Comparison of ENCODE assay signal across 14 cellular contexts in the genomic region with DNA sequence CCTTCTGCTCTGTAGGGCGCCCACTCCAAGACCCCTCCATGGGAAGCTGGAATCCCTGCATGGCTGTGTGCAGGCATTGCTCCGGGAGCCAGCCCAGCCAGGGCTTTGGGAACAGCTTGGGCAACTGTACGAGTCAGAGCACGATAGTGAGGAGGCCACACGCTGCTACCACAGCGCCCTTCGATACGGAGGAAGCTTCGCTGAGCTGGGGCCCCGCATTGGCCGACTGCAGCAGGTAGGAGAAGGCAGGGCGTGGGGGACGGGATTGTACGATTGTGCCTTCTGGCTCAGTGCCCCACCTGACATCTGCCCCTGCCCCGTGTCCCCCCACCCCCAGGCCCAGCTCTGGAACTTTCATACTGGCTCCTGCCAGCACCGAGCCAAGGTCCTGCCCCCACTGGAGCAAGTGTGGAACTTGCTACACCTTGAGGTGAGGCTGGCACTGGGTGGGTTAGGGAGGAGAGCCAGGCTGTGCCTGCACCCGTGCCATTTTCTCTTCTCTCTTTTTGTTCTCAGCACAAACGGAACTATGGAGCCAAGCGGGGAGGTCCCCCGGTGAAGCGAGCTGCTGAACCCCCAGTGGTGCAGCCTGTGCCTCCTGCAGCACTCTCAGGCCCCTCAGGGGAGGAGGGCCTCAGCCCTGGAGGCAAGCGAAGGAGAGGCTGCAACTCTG. TPM values are rescaled to one million over a fixed set of nuclear protein-coding genes. Genes with fewer than 3 reads are reported as not detected.
DNase-seq lines count a peak whose midpoint lies in the region; ATAC-seq and TF ChIP-seq lines count a peak whose summit lies in the region.
"Had no signal": no experiment of that assay in that cellular context is flagged by ENCODE, and none has a peak within 500 bp of the region (broad histone marks: within the 10 kb centered on the region; RNA-seq: fewer than 3 reads in every experiment).

No MANE protein-coding gene starts in this region.

- H4K8ac ChIP-seq in trophoblast cell (ENCODE audit: low read depth, low read length), result no peak overlapping the region

- H3K27ac Mint-ChIP-seq in activated CD4-positive, alpha-beta T cell treated with anti-CD3 and anti-CD28 coated beads, Interleukin-2, amount 10 ng/mL, durations not matched to agents 7 days and 5 days, result peak overlapping the region; percentile 25
- peak overlapping the region; percentile 100 for H3K27ac Mint-ChIP-seq in central memory CD8-positive, alpha-beta T cell (ENCODE audit: low read depth)

- H3K23ac ChIP-seq in trophoblast cell (ENCODE audit: low read length), result no peak overlapping the region

- no peak overlapping the region for H2BK120ac ChIP-seq in trophoblast cell (ENCODE audit: insufficient read depth, low read length, poor library complexity)

- H3K9me3 ChIP-seq in RWPE2 (ENCODE audit: severe bottlenecking) (no peaks in the 10 kb centered on the region), trophoblast cell (ENCODE audit: insufficient read depth, low read depth, low read length) (peaks cover 3% of the 10 kb centered on the region)
- H3K9me3 ChIP-seq: tibial nerve had no signal

- H3K9me3 Mint-ChIP-seq in activated CD4-positive, alpha-beta T cell treated with anti-CD3 and anti-CD28 coated beads, Interleukin-2, amount 10 ng/mL, durations not matched to agents 7 days and 5 days, result no peaks in the 10 kb centered on the region
- H3K9me3 Mint-ChIP-seq in central memory CD8-positive, alpha-beta T cell, result no peaks in the 10 kb centered on the region

- H3K4me1 ChIP-seq in RWPE2 (ENCODE audit: insufficient read depth, poor library complexity, severe bottlenecking), result peaks cover under 1% of the 10 kb centered on the region
- peaks cover 8 to 9% of the 10 kb centered on the region in 2 experiments for H3K4me1 ChIP-seq in trophoblast cell (ENCODE audit: control insufficient read depth in 1 of 2, insufficient read depth in 2 of 2, low read length in 2 of 2)

- POLR2A ChIA-PET in activated CD4-positive, alpha-beta T cell treated with anti-CD3 and anti-CD28 coated beads, Interleukin-2, amount 10 ng/mL, durations not matched to agents 7 days and 5 days (lab: Charles Lee), result no interaction called here

- WGBS in trophoblast cell (ENCODE audit: extremely low coverage, insufficient coverage, insufficient read length), result no CpG with 5 or more reads among the region's 22 CpGs

- H3K79me2 ChIP-seq in trophoblast cell (ENCODE audit: control insufficient read depth, insufficient read depth, low read length, poor library complexity), result peaks cover 28% of the 10 kb centered on the region

- no peaks in the 10 kb centered on the region for H3K27me3 ChIP-seq in RWPE2 (ENCODE audit: insufficient read depth, poor library complexity, severe bottlenecking)
- no peaks in the 10 kb centered on the region for H3K27me3 ChIP-seq in trophoblast cell (ENCODE audit: insufficient read depth, low read length)
- H3K27me3 ChIP-seq: tibial nerve had no signal

- H3K36me3 Mint-ChIP-seq in activated CD4-positive, alpha-beta T cell treated with anti-CD3 and anti-CD28 coated beads, Interleukin-2, amount 10 ng/mL, durations not matched to agents 7 days and 5 days (ENCODE audit: low read depth), result peaks cover 6% of the 10 kb centered on the region
- peaks cover 66% of the 10 kb centered on the region for H3K36me3 Mint-ChIP-seq in central memory CD8-positive, alpha-beta T cell (ENCODE audit: insufficient read depth)

- peaks cover 29% of the 10 kb centered on the region for H3K4me1 Mint-ChIP-seq in activated CD4-positive, alpha-beta T cell treated with anti-CD3 and anti-CD28 coated beads, Interleukin-2, amount 10 ng/mL, durations not matched to agents 7 days and 5 days
- peaks cover 42% of the 10 kb centered on the region for H3K4me1 Mint-ChIP-seq in central memory CD8-positive, alpha-beta T cell

- no peak for TF ChIP-seq CTCF in RWPE2 (IDR thresholded peaks at IDR 0.05; ENCODE audit: poor library complexity, severe bottlenecking)

- H2BK5ac ChIP-seq in trophoblast cell (ENCODE audit: low read depth, low read length, poor library complexity), result no peak overlapping the region

- H3K4me2 ChIP-seq in trophoblast cell (ENCODE audit: low read length), result no peak overlapping the region

- ATAC-seq in RWPE2 (ENCODE audit: low read depth), result no peak
- no peak for ATAC-seq in central memory CD8-positive, alpha-beta T cell (replicated peaks; ENCODE audit: extremely low read depth, poor library complexity, severe bottlenecking)
- ATAC-seq in HG02870 (IDR thresholded peaks at IDR 0.05; ENCODE audit: unreplicated experiment), result no peak
- ATAC-seq in HG03571 (IDR thresholded peaks at IDR 0.05; ENCODE audit: unreplicated experiment), result no peak
- ATAC-seq: HCT116, SK-N-SH treated with all-trans-retinoic acid at 6 μM for 48 hours had no signal

- no peak overlapping the region for H2AK5ac ChIP-seq in trophoblast cell (ENCODE audit: low read length)

- peak overlapping the region; percentile 97 for H3K27ac ChIP-seq in RWPE2 (ENCODE audit: poor library complexity, severe bottlenecking)
- H3K27ac ChIP-seq in trophoblast cell (ENCODE audit: low read depth, low read length), result no peak overlapping the region

- no peak overlapping the region for H3K9ac ChIP-seq in trophoblast cell (ENCODE audit: low read length)

- no peak overlapping the region for H4K12ac ChIP-seq in trophoblast cell (ENCODE audit: low read depth, low read length)

- H3K4me3 ChIP-seq in RWPE2 (ENCODE audit: severe bottlenecking) (no peak overlapping the region), trophoblast cell (ENCODE audit: low read depth, low read length) (no peak overlapping the region)

- no peaks in the 10 kb centered on the region for H3K27me3 Mint-ChIP-seq in activated CD4-positive, alpha-beta T cell treated with anti-CD3 and anti-CD28 coated beads, Interleukin-2, amount 10 ng/mL, durations not matched to agents 7 days and 5 days
- no peaks in the 10 kb centered on the region for H3K27me3 Mint-ChIP-seq in central memory CD8-positive, alpha-beta T cell

- H3K18ac ChIP-seq in trophoblast cell (ENCODE audit: low read length), result peak overlapping the region; percentile 62

- peaks cover 30% of the 10 kb centered on the region for H3K79me1 ChIP-seq in trophoblast cell (ENCODE audit: low read length)

- H2AFZ ChIP-seq in trophoblast cell (ENCODE audit: insufficient read depth, low read length, poor library complexity), result no peak overlapping the region

- DNase-seq in activated CD4-positive, alpha-beta T cell treated with anti-CD3 and anti-CD28 coated beads, Interleukin-2, amount 10 ng/mL, durations not matched to agents 7 days and 5 days, result no peak
- no peak for DNase-seq in activated CD4-positive, alpha-beta T cell treated with anti-CD3 and anti-CD28 coated beads, Interleukin-2, amount 50 U/mL, for 1 hour
- DNase-seq in RWPE2 (ENCODE audit: low spot score), result no peak
- DNase-seq in central memory CD8-positive, alpha-beta T cell (ENCODE audit: low spot score in 2 of 2), result no peak
- no peak for DNase-seq in trophoblast cell
- DNase-seq in erythroblast (lab: John Stamatoyannopoulos, UW), result no peak
- DNase-seq: NCI-H1048, NCI-H2227 treated with DMSO at 0.1 percent for 48 hours had no signal

- H3K4me3 Mint-ChIP-seq in activated CD4-positive, alpha-beta T cell treated with anti-CD3 and anti-CD28 coated beads, Interleukin-2, amount 10 ng/mL, durations not matched to agents 7 days and 5 days, result no peak overlapping the region
- peak overlapping the region; percentile 92 for H3K4me3 Mint-ChIP-seq in central memory CD8-positive, alpha-beta T cell

- no peak overlapping the region for H2BK12ac ChIP-seq in trophoblast cell (ENCODE audit: low read length)

- no peak overlapping the region for H4K91ac ChIP-seq in trophoblast cell (ENCODE audit: low read depth, low read length)

- CTCF ChIA-PET in activated CD4-positive, alpha-beta T cell treated with anti-CD3 and anti-CD28 coated beads, Interleukin-2, amount 10 ng/mL, durations not matched to agents 7 days and 5 days (lab: Charles Lee), result interaction anchor here (1.3 to 2.4 kb wide), 3 partner anchors 11 kb away, joined by 3 to 19 read pairs (median 9); a partner anchor contains a TSS

- H3K14ac ChIP-seq in trophoblast cell (ENCODE audit: low read length), result no peak overlapping the region

- H3K36me3 ChIP-seq in RWPE2 (ENCODE audit: low read depth) (peaks cover 41% of the 10 kb centered on the region), trophoblast cell (ENCODE audit: control insufficient read depth in 1 of 2, insufficient read depth in 2 of 2, low read length in 2 of 2) (peaks cover 58% of the 10 kb centered on the region in 2 experiments)

- TF ChIP-seq POLR2A in erythroblast (IDR thresholded peaks at IDR 0.05; ENCODE audit: low read length), result no peak

- H3K4ac ChIP-seq in trophoblast cell (ENCODE audit: low read depth, low read length), result no peak overlapping the region

RNA-seq across cellular contexts. Expression of a gene that starts 8.7 kb away (rescaled TPM):
- total RNA-seq in activated CD4-positive, alpha-beta T cell treated with anti-CD3 and anti-CD28 coated beads, Interleukin-2, amount 10 ng/mL, durations not matched to agents 7 days and 5 days, result under 1 TPM; 0.55 to 0.87 TPM
- 23.8 and 25.6 TPM in 2 replicates for polyA plus RNA-seq in trophoblast cell (2013)
- polyA plus RNA-seq: fibroblast of lung had no signal

RNA-seq across cellular contexts. Expression of a gene that starts 11.2 kb away (rescaled TPM):
- total RNA-seq in activated CD4-positive, alpha-beta T cell treated with anti-CD3 and anti-CD28 coated beads, Interleukin-2, amount 10 ng/mL, durations not matched to agents 7 days and 5 days, result 10 to 100 TPM; 84.2 to 93.0 TPM
- polyA plus RNA-seq in trophoblast cell (2013), result 73.2 and 77.1 TPM in 2 replicates

RNA-seq across cellular contexts. Expression of a gene that starts 11.6 kb away (rescaled TPM):
- total RNA-seq in activated CD4-positive, alpha-beta T cell treated with anti-CD3 and anti-CD28 coated beads, Interleukin-2, amount 10 ng/mL, durations not matched to agents 7 days and 5 days, result 1 to 10 TPM; 8.2 to 9.0 TPM
- polyA plus RNA-seq in trophoblast cell (2013), result 5.2 and 5.7 TPM in 2 replicates

RNA-seq across cellular contexts. Expression of a gene that starts 12.2 kb away (rescaled TPM):
- total RNA-seq in activated CD4-positive, alpha-beta T cell treated with anti-CD3 and anti-CD28 coated beads, Interleukin-2, amount 10 ng/mL, durations not matched to agents 7 days and 5 days, result 10 to 100 TPM; 12.3 to 12.8 TPM
- polyA plus RNA-seq in trophoblast cell (2013), result 34.8 and 36.0 TPM in 2 replicates

RNA-seq across cellular contexts. Expression of a gene that starts 42.4 kb away (rescaled TPM):
- 100 to 1,000 TPM; 216 to 223 TPM for total RNA-seq in activated CD4-positive, alpha-beta T cell treated with anti-CD3 and anti-CD28 coated beads, Interleukin-2, amount 10 ng/mL, durations not matched to agents 7 days and 5 days
- 38.1 and 38.8 TPM in 2 replicates for polyA plus RNA-seq in trophoblast cell (2013)
